8 cellular contexts compared by ENCODE assay signal in the genomic region with DNA sequence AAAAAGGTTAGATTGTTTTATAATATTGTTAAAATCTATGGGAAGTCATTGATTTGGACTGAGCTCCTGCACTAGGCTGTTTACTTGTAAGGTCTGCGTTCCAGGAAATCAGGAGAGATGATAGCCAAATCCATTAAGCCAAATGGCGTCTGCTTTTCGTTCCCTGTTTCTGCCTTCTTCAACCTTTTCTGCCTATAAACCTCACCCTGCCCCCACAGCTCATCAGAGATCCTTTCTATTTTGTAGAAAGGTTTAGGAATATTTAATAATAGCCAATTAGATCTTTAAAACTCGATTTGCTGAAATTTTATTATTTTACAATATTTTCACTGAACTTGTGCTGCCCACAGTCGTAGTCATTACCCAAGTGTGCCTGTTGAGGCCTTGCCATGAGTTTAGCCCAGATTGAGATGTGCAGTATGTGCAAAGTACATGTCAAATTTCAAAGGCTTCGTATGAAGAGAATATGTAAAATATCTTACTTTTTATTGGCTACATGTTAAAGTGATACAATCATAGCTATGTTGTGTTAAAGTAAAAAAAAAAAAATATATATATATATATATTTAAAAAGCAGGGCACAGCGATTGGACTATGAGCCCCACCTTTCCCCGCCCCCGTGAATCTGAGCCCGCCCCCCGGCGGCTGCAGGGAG. TPM values are rescaled to one million over a fixed set of nuclear protein-coding genes. Genes with fewer than 3 reads are reported as not detected.
DNase-seq lines count a peak whose midpoint lies in the region; ATAC-seq and TF ChIP-seq lines count a peak whose summit lies in the region.

No MANE protein-coding gene starts in this region.

- H3K4me1 ChIP-seq in lower lobe of right lung, result peaks cover 19% of the 10 kb centered on the region

- peaks cover 20% of the 10 kb centered on the region for H3K4me1 Mint-ChIP-seq in T-helper 17 cell

- peak overlapping the region; percentile 85 for H3K27ac ChIP-seq in lower lobe of right lung

- H3K36me3 Mint-ChIP-seq in T-helper 17 cell (ENCODE audit: low read depth), result peaks cover 5% of the 10 kb centered on the region

- H3K36me3 ChIP-seq in lower lobe of right lung, result peaks cover 24% of the 10 kb centered on the region

- H3K4me3 ChIP-seq in lower lobe of right lung, result peak overlapping the region; percentile 99

- peak overlapping the region; percentile 74 for H3K4me3 Mint-ChIP-seq in T-helper 17 cell

- no peak for TF ChIP-seq CTCF in lower lobe of right lung (IDR thresholded peaks at IDR 0.05)

- DNase-seq in NCI-H1436 treated with DMSO at 0.1 percent for 48 hours (lab: John Stamatoyannopoulos, UW) (peak; percentile 68), NCI-H1436 (lab: John Stamatoyannopoulos, UW) (no peak), T-helper 17 cell (no peak), lower lobe of right lung (no peak), ureter (ENCODE audit: low spot score) (no peak), HT-29 (ENCODE audit: low spot score) (no peak), hippocampal formation (lab: John Stamatoyannopoulos, UW) (no peak)

- H3K9me3 ChIP-seq in T-helper 17 cell (ENCODE audit: control insufficient read depth, low read length, poor library complexity, severe bottlenecking) (no peaks in the 10 kb centered on the region), lower lobe of right lung (no peaks in the 10 kb centered on the region)

- H3K27me3 Mint-ChIP-seq in T-helper 17 cell, result no peaks in the 10 kb centered on the region

- ATAC-seq in HG02970 (IDR thresholded peaks at IDR 0.05; ENCODE audit: low FRiP score, unreplicated experiment) (peak; percentile 1), T-helper 17 cell (peak; percentile 1), lower lobe of right lung (no peak)

- intact Hi-C loops in lower lobe of right lung (cut with DNase I), result no loop called here

- no peaks in the 10 kb centered on the region for H3K27me3 ChIP-seq in lower lobe of right lung (ENCODE audit: low read depth)

- peak overlapping the region; percentile 37 for H3K27ac Mint-ChIP-seq in T-helper 17 cell

RNA-seq across cellular contexts. Expression of gene IARS2, which starts 0.4 kb away (rescaled TPM):
- total RNA-seq in T-helper 17 cell, result 10 to 100 TPM; 29.8 to 32.6 TPM
- 51.9 TPM for total RNA-seq in lower lobe of right lung
- total RNA-seq in ureter, result 53.2 TPM
- total RNA-seq in HT-29 (2014; rRNA removed; shearing (Covaris generic)), result 47.5 and 51.9 TPM in 2 replicates

RNA-seq across cellular contexts. Expression of gene BPNT1, which starts 3.9 kb away (rescaled TPM):
- total RNA-seq in T-helper 17 cell, result 1 to 10 TPM; 6.0 to 9.4 TPM
- total RNA-seq in lower lobe of right lung, result 23.5 TPM
- total RNA-seq in ureter, result 25.5 TPM
- total RNA-seq in HT-29 (2014; rRNA removed; shearing (Covaris generic)), result 19.9 and 23.7 TPM in 2 replicates

RNA-seq across cellular contexts. Expression of gene EPRS1, which starts 47.2 kb away (rescaled TPM):
- total RNA-seq in T-helper 17 cell, result 10 to 100 TPM; 55.1 to 60.3 TPM
- 65.4 TPM for total RNA-seq in lower lobe of right lung
- 164 TPM for total RNA-seq in ureter
- 62.9 and 67.5 TPM in 2 replicates for total RNA-seq in HT-29 (2014; rRNA removed; shearing (Covaris generic))

Comparison
In these comparisons a context has a peak if more than half of its experiments do, and no peak if none do; other contexts are left out.
1. ATAC-seq: peak in HG02970 (single experiment) and T-helper 17 cell (single experiment); none in lower lobe of right lung (0 of 2).